28 cellular contexts compared by ENCODE assay signal in genomic region chr2:233359823-233360222, GRCh38. TPM values are rescaled to one million over a fixed set of nuclear protein-coding genes. Genes with fewer than 3 reads are reported as not detected.
DNase-seq lines count a peak whose midpoint lies in the region; ATAC-seq and TF ChIP-seq lines count a peak whose summit lies in the region.
"Had no signal": no experiment of that assay in that cellular context is flagged by ENCODE, and none has a peak within 500 bp of the region (broad histone marks: within the 10 kb centered on the region; RNA-seq: fewer than 3 reads in every experiment).

No MANE protein-coding gene starts in this region.

- peak overlapping the region; percentile 69 for H3K27ac Mint-ChIP-seq in activated T-cell treated with anti-CD3 and anti-CD28 coated beads, Interleukin-2, amount 50 U/mL, for 24 hours
- H3K27ac Mint-ChIP-seq in T-helper 17 cell (peak overlapping the region; percentile 83), glutamatergic neuron (ENCODE audit: unreplicated experiment) (peak overlapping the region; percentile 14)
- H3K27ac Mint-ChIP-seq: activated CD4-positive, alpha-beta memory T cell treated with anti-CD3 and anti-CD28 coated beads, Interleukin-2, amount 10 ng/mL, durations not matched to agents 7 days and 5 days; T-helper 2 cell treated with Interferon-gamma antibody and Interleukin-4, amounts not matched to agents 5 μg/mL and 100 μg/mL, for 36 hours had no signal

- H3K9me3 ChIP-seq in T-helper 17 cell (ENCODE audit: control insufficient read depth, low read length, poor library complexity, severe bottlenecking), result peaks cover 5% of the 10 kb centered on the region
- no peaks in the 10 kb centered on the region for H3K9me3 ChIP-seq in smooth muscle cell (replicated peaks; ENCODE audit: low read depth)
- H3K9me3 ChIP-seq: BE2C, upper lobe of left lung had no signal

- H4K20me1 ChIP-seq in smooth muscle cell (ENCODE audit: low read depth), result peaks cover 38% of the 10 kb centered on the region

- no peaks in the 10 kb centered on the region for H3K36me3 ChIP-seq in smooth muscle cell (ENCODE audit: low read depth)
- H3K36me3 ChIP-seq: esophagus muscularis mucosa, upper lobe of left lung had no signal

- POLR2A ChIA-PET in GM10248 (lab: Yijun Ruan, JAX), result no interaction called here

- peaks cover 47% of the 10 kb centered on the region for H3K79me2 ChIP-seq in smooth muscle cell (ENCODE audit: low read depth)

- CTCF ChIA-PET in GM10248 (lab: Yijun Ruan, JAX), result interaction anchor here (1.7 kb wide), 1 partner anchor 12 kb away, joined by 9 read pairs; no protein-coding TSS in a partner anchor

- H3K4me1 ChIP-seq in smooth muscle cell (ENCODE audit: low read depth), result peaks cover 11% of the 10 kb centered on the region

- ATAC-seq in activated T-cell treated with anti-CD3 and anti-CD28 coated beads, Interleukin-2, amount 50 U/mL, for 4 hours, result no peak
- ATAC-seq in T-helper 17 cell, result no peak

- H3K27me3 Mint-ChIP-seq in activated T-cell treated with anti-CD3 and anti-CD28 coated beads, Interleukin-2, amount 50 U/mL, for 24 hours, result no peaks in the 10 kb centered on the region
- no peaks in the 10 kb centered on the region for H3K27me3 Mint-ChIP-seq in activated T-cell treated with anti-CD3 and anti-CD28 coated beads, Interleukin-2, amount 50 U/mL, for 4 hours (ENCODE audit: low read depth)
- H3K27me3 Mint-ChIP-seq in T-helper 17 cell (no peaks in the 10 kb centered on the region), glutamatergic neuron (ENCODE audit: unreplicated experiment) (peaks cover 4% of the 10 kb centered on the region)
- H3K27me3 Mint-ChIP-seq: activated CD4-positive, alpha-beta memory T cell treated with anti-CD3 and anti-CD28 coated beads, Interleukin-2, amount 10 ng/mL, durations not matched to agents 7 days and 5 days had no signal

- no peak overlapping the region for H2AFZ ChIP-seq in smooth muscle cell (ENCODE audit: low read depth)

- TF ChIP-seq CTCF in glutamatergic neuron (IDR thresholded peaks at IDR 0.05; ENCODE audit: partially characterized antibody, unreplicated experiment) (no peak), smooth muscle cell (IDR thresholded peaks at IDR 0.05; ENCODE audit: borderline replicate concordance, insufficient read depth, poor library complexity, severe bottlenecking) (no peak), GM10248 (IDR thresholded peaks at IDR 0.05; ENCODE audit: control extremely low read depth, extremely low read depth, low read depth, missing control alignments) (no peak)

- peaks cover 40% of the 10 kb centered on the region for H3F3A ChIP-seq in smooth muscle cell (ENCODE audit: low read depth)

- no peak overlapping the region for H3K4me3 ChIP-seq in smooth muscle cell
- H3K4me3 ChIP-seq: esophagus muscularis mucosa, lung, upper lobe of left lung had no signal

- WGBS in smooth muscle cell (ENCODE audit: low lambda C conversion rate), result 77% methylated on average over 3 of the region's 3 CpGs

- H3K36me3 Mint-ChIP-seq in activated T-cell treated with anti-CD3 and anti-CD28 coated beads, Interleukin-2, amount 50 U/mL, for 24 hours (ENCODE audit: low read depth), result peaks cover 84% of the 10 kb centered on the region
- peaks cover 31% of the 10 kb centered on the region for H3K36me3 Mint-ChIP-seq in activated T-cell treated with anti-CD3 and anti-CD28 coated beads, Interleukin-2, amount 50 U/mL, for 4 hours (ENCODE audit: insufficient read depth)
- H3K36me3 Mint-ChIP-seq in T-helper 17 cell (ENCODE audit: low read depth) (peaks cover 9% of the 10 kb centered on the region), glutamatergic neuron (ENCODE audit: unreplicated experiment) (no peaks in the 10 kb centered on the region)

- peak overlapping the region; percentile 75 for H3K4me2 ChIP-seq in smooth muscle cell

- H3K4me3 Mint-ChIP-seq in activated T-cell treated with anti-CD3 and anti-CD28 coated beads, Interleukin-2, amount 50 U/mL, for 24 hours, result no peak overlapping the region
- no peak overlapping the region for H3K4me3 Mint-ChIP-seq in activated T-cell treated with anti-CD3 and anti-CD28 coated beads, Interleukin-2, amount 50 U/mL, for 4 hours
- H3K4me3 Mint-ChIP-seq in T-helper 17 cell, result peak overlapping the region; percentile 9
- H3K4me3 Mint-ChIP-seq in glutamatergic neuron (ENCODE audit: unreplicated experiment), result no peak overlapping the region
- H3K4me3 Mint-ChIP-seq: activated CD4-positive, alpha-beta memory T cell treated with anti-CD3 and anti-CD28 coated beads, Interleukin-2, amount 10 ng/mL, durations not matched to agents 7 days and 5 days; T-helper 2 cell treated with Interferon-gamma antibody and Interleukin-4, amounts not matched to agents 5 μg/mL and 100 μg/mL, for 36 hours had no signal

- H3K4me1 Mint-ChIP-seq in activated T-cell treated with anti-CD3 and anti-CD28 coated beads, Interleukin-2, amount 50 U/mL, for 24 hours (ENCODE audit: low read depth), result peaks cover 73% of the 10 kb centered on the region
- H3K4me1 Mint-ChIP-seq in activated T-cell treated with anti-CD3 and anti-CD28 coated beads, Interleukin-2, amount 50 U/mL, for 4 hours (ENCODE audit: low read depth), result peaks cover 66% of the 10 kb centered on the region
- H3K4me1 Mint-ChIP-seq in T-helper 17 cell (peaks cover 49% of the 10 kb centered on the region), glutamatergic neuron (ENCODE audit: low read depth, unreplicated experiment) (peaks cover 23% of the 10 kb centered on the region)

- H3K9ac ChIP-seq in smooth muscle cell (ENCODE audit: low read depth), result no peak overlapping the region

- peaks cover 3% of the 10 kb centered on the region for H3K9me3 Mint-ChIP-seq in activated T-cell treated with anti-CD3 and anti-CD28 coated beads, Interleukin-2, amount 50 U/mL, for 24 hours
- peaks cover 5% of the 10 kb centered on the region for H3K9me3 Mint-ChIP-seq in activated T-cell treated with anti-CD3 and anti-CD28 coated beads, Interleukin-2, amount 50 U/mL, for 4 hours
- H3K9me3 Mint-ChIP-seq in glutamatergic neuron (ENCODE audit: unreplicated experiment), result no peaks in the 10 kb centered on the region
- H3K9me3 Mint-ChIP-seq: activated CD4-positive, alpha-beta memory T cell treated with anti-CD3 and anti-CD28 coated beads, Interleukin-2, amount 10 ng/mL, durations not matched to agents 7 days and 5 days; T-helper 2 cell treated with Interferon-gamma antibody and Interleukin-4, amounts not matched to agents 5 μg/mL and 100 μg/mL, for 36 hours had no signal

- no peaks in the 10 kb centered on the region for H3K27me3 ChIP-seq in smooth muscle cell (ENCODE audit: low read depth)
- H3K27me3 ChIP-seq: BE2C, esophagus muscularis mucosa, upper lobe of left lung had no signal

- H3K27ac ChIP-seq in smooth muscle cell (ENCODE audit: low read depth), result peak overlapping the region; percentile 86
- H3K27ac ChIP-seq: esophagus muscularis mucosa, upper lobe of left lung had no signal

- DNase-seq in activated T-cell treated with anti-CD3 and anti-CD28 coated beads, Interleukin-2, amount 50 U/mL, for 24 hours, result no peak
- no peak for DNase-seq in activated T-cell treated with anti-CD3 and anti-CD28 coated beads, Interleukin-2, amount 50 U/mL, for 4 hours
- DNase-seq in T-helper 17 cell (no peak), glutamatergic neuron (no peak), smooth muscle cell (lab: John Stamatoyannopoulos, UW; ENCODE audit: unreplicated experiment) (no peak), GM10248 (ENCODE audit: extremely low spot score) (no peak), NCI-H2029 (lab: John Stamatoyannopoulos, UW) (no peak), NCI-H1417 treated with DMSO at 0.1 percent for 48 hours (lab: John Stamatoyannopoulos, UW) (no peak)
- DNase-seq: activated CD4-positive, alpha-beta memory T cell treated with anti-CD3 and anti-CD28 coated beads, Interleukin-2, amount 10 ng/mL, durations not matched to agents 7 days and 5 days; activated naive CD4-positive, alpha-beta T cell treated with anti-CD3 and anti-CD28 coated beads, Interleukin-2, amount 50 U/mL, for 16 hours; BE2C; effector memory CD4-positive, alpha-beta T cell; islet precursor cell; Kasumi-1; NCI-H1092 treated with DMSO at 0.1 percent for 48 hours; NCI-H2107; right cardiac atrium; stimulated activated CD4-positive, alpha-beta T cell treated with anti-CD3 and anti-CD28 coated beads, Interleukin-12 subunit alpha, Interleukin-12 subunit beta, amount 100 ng/mL, for 4 hours; stimulated activated CD4-positive, alpha-beta T cell treated with anti-CD3 and anti-CD28 coated beads, Interleukin-4, amount 100 ng/mL, for 4 hours; upper lobe of left lung; WERI-Rb-1 had no signal

RNA-seq across cellular contexts. Expression of gene DGKD, which starts 5.5 kb away (rescaled TPM):
- total RNA-seq in activated T-cell treated with anti-CD3 and anti-CD28 coated beads, Interleukin-2, amount 50 U/mL, for 4 hours, result 10 to 100 TPM; 38.8 to 44.9 (median 39.3) TPM
- total RNA-seq in T-helper 17 cell (100 to 1,000 TPM; 148 to 170 TPM), glutamatergic neuron (ENCODE audit: unreplicated experiment) (67.6 TPM), smooth muscle cell (10.6 and 12.2 TPM in 2 replicates)
- polyA plus RNA-seq in smooth muscle cell, result 14.2 and 19.4 TPM in 2 replicates

RNA-seq across cellular contexts. Expression of gene SAG, which starts 52.2 kb away (rescaled TPM):
- total RNA-seq in activated T-cell treated with anti-CD3 and anti-CD28 coated beads, Interleukin-2, amount 50 U/mL, for 4 hours, result not detected
- total RNA-seq in T-helper 17 cell, result under 1 TPM; 0.10 to 0.25 TPM
- not detected for total RNA-seq in glutamatergic neuron (ENCODE audit: unreplicated experiment)
- not detected in 2 replicates for total RNA-seq in smooth muscle cell
- not detected in 2 replicates for polyA plus RNA-seq in smooth muscle cell
- total RNA-seq: A172, esophagus muscularis mucosa, H1, NCI-H460, osteoblast, right cardiac atrium had no signal
- polyA plus RNA-seq: H1, right cardiac atrium had no signal

Comparison
In these comparisons a context has a peak if more than half of its experiments do, and no peak if none do; other contexts are left out.
1. H3K27ac Mint-ChIP-seq: peak in every context shown above with its lines; median percentile 83 in T-helper 17 cell; 69 in activated T-cell treated with anti-CD3 and anti-CD28 coated beads, Interleukin-2, amount 50 U/mL, for 24 hours; 14 in glutamatergic neuron.